1 cellular context compared by ENCODE assay signal in genomic region chr20:57263767-57264150, GRCh38.
TF ChIP-seq lines count a peak whose summit lies in the region.

No MANE protein-coding gene starts in this region.

TF ChIP-seq in H1, 55 proteins besides CTCF, POLR2A, EP300 and RAD21 (continued from another document):
- TF ChIP-seq SIN3A (conservative IDR thresholded peaks at IDR 0.05 in 1 of 2, IDR thresholded peaks at IDR 0.05 in 1 of 2; ENCODE audit: low read depth in 1 of 2, low read length in 2 of 2) (no peak), CHD1 (IDR thresholded peaks at IDR 0.05; ENCODE audit: low read depth, low read length) (no peak), RFX5 (IDR thresholded peaks at IDR 0.05; ENCODE audit: borderline replicate concordance, low read depth, low read length) (no peak), FOSL1 (IDR thresholded peaks at IDR 0.05; ENCODE audit: insufficient read depth, low read depth, low read length) (no peak), PHF8 (conservative IDR thresholded peaks at IDR 0.05; ENCODE audit: low read depth, low read length) (no peak), TEAD4 (IDR thresholded peaks at IDR 0.05; ENCODE audit: low read depth, low read length) (no peak), POLR2AphosphoS5 (IDR thresholded peaks at IDR 0.05; ENCODE audit: low read depth, low read length) (no peak), EZH2 (IDR thresholded peaks at IDR 0.05; ENCODE audit: low read depth, low read length, severe bottlenecking) (no peak)
